9 cellular contexts compared by ENCODE assay signal in the genomic region with DNA sequence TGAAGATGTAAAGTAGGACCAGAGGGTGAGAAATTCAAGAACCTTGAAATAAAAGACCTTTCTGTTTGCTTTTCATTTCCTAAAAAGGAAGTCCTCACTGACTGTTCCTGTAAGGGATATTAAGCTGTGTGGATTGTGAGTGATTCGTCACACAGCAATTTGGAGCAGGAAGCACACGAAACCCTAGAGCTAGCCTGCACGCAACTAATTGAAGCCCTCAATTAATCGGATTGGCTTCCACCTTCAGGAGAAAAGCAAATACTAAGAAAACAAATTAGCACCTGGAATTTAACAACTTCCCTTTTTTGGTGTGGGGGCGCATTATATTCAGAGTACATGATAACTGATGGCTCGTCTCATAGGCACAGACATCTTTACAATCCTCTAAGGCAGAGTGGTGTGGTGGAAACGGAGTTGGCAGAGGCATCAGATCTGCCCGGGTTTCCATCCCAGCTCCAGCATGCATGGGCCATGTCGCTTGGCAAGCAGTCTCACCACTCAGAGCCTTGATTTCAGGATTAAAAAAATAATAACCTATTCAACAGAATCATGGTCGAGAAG.
DNase-seq lines count a peak whose midpoint lies in the region; ATAC-seq, FAIRE-seq and TF ChIP-seq lines count a peak whose summit lies in the region.
"Had no signal": no experiment of that assay in that cellular context is flagged by ENCODE, and none has a peak within 500 bp of the region (broad histone marks: within the 10 kb centered on the region; RNA-seq: fewer than 3 reads in every experiment).

No MANE protein-coding gene starts in this region.

- no peaks in the 10 kb centered on the region for H3K27me3 Mint-ChIP-seq in osteocyte (ENCODE audit: unreplicated experiment)

- H3K4me1 ChIP-seq in H1 (replicated peaks in 1 of 4; ENCODE audit: control insufficient read depth in 3 of 4, insufficient read depth in 4 of 4, low read length in 3 of 4): peaks cover 0 to 11% (median 4%) of the 10 kb centered on the region in 4 experiments; a peak in 3 of 7 replicates
- H3K4me1 ChIP-seq in HAP-1: no peaks in the 10 kb centered on the region

- in situ Hi-C loops in HAP-1 (cut with MboI; ENCODE audit: low sequenced_read_pairs): loop anchor here (25.0 kb wide), 1 partner anchor 640 kb away; no protein-coding TSS in a partner anchor

- WGBS in H1 (ENCODE audit: extremely low coverage in 1 of 2, insufficient coverage in 1 of 2, insufficient read length in 1 of 2, insufficient replicate concordance in 2 of 2, low coverage in 1 of 2, low lambda C conversion rate in 2 of 2, missing lambda C conversion rate in 1 of 2), 2 experiments: 73% methylated on average over 10 of the region's 10 CpGs; no CpG with 5 or more reads in 1 of the 2 experiments

- CTCF ChIA-PET in H1 (lab: Charles Lee; ENCODE audit: partially characterized antibody): interaction anchor here (0.5 to 9.0 kb wide), 48 partner anchors 9 to 789 kb away, joined by 3 to 366 read pairs (median 4); no protein-coding TSS in a partner anchor

- H3K4me3 ChIP-seq in H1 (ENCODE audit: extremely low read depth in 1 of 4, insufficient read depth in 2 of 4, low read depth in 3 of 4, low read length in 4 of 4): no peak overlapping the region; a peak in 1 of 8 replicates
- no peak overlapping the region for H3K4me3 ChIP-seq in HAP-1

- TF ChIP-seq CTCF in H1 (IDR thresholded peaks at IDR 0.05; ENCODE audit: control extremely low read depth in 1 of 3, insufficient read depth in 1 of 3, low read depth in 1 of 3, low read length in 3 of 3) (no peak), osteocyte (IDR thresholded peaks at IDR 0.05) (no peak)

- H3K9ac ChIP-seq in H1 (replicated peaks in 1 of 4; ENCODE audit: extremely low read depth in 1 of 4, low read depth in 3 of 4, low read length in 3 of 4): no peak overlapping the region

- H3K36me3 Mint-ChIP-seq in osteocyte (ENCODE audit: unreplicated experiment): no peaks in the 10 kb centered on the region

- H2BK5ac ChIP-seq in H1 (ENCODE audit: low read depth, low read length): no peak overlapping the region

- H3K4me1 Mint-ChIP-seq in osteocyte (ENCODE audit: unreplicated experiment): peaks cover 59% of the 10 kb centered on the region

- H3K36me3 ChIP-seq in H1 (ENCODE audit: control insufficient read depth in 2 of 4, insufficient read depth in 4 of 4, low read length in 3 of 4) (no peaks in the 10 kb centered on the region), HAP-1 (replicated peaks) (no peaks in the 10 kb centered on the region)

- H4K20me1 ChIP-seq in H1 (replicated peaks in 1 of 2; ENCODE audit: control insufficient read depth in 1 of 2, insufficient read depth in 2 of 2, low read length in 2 of 2): no peaks in the 10 kb centered on the region

- no peak for FAIRE-seq in H1 (lab: Jason Lieb, UNC)

- H3K9me3 Mint-ChIP-seq in osteocyte (ENCODE audit: unreplicated experiment): no peaks in the 10 kb centered on the region

- DNase-seq in GM03348 (ENCODE audit: low spot score) (peak; percentile 83), NCI-H146 treated with DMSO at 0.1 percent for 48 hours (lab: John Stamatoyannopoulos, UW; ENCODE audit: unreplicated experiment) (peak; percentile 20), H1 (ENCODE audit: low read depth in 1 of 2, low spot score in 2 of 2) (peak in 1 of 2 experiments; percentile 33), osteocyte (ENCODE audit: extremely low spot score, unreplicated experiment) (no peak), superior temporal gyrus (ENCODE audit: extremely low spot score) (no peak), HAP-1 (ENCODE audit: low spot score in 2 of 2) (no peak)
- DNase-seq: NCI-H345 had no signal

- TF ChIP-seq RAD21 in H1 (IDR thresholded peaks at IDR 0.05 in 1 of 2, conservative IDR thresholded peaks at IDR 0.05 in 1 of 2; ENCODE audit: low read depth in 2 of 2, low read length in 2 of 2): no peak

- H3K23me2 ChIP-seq in H1 (ENCODE audit: low read depth, low read length): no peaks in the 10 kb centered on the region

- no peak overlapping the region for H2BK15ac ChIP-seq in H1 (ENCODE audit: low read length)

- no peak overlapping the region for H2BK120ac ChIP-seq in H1 (replicated peaks; ENCODE audit: low read depth, low read length)

- no peak overlapping the region for H2BK12ac ChIP-seq in H1 (ENCODE audit: low read depth, low read length)

- no peak overlapping the region for H3K4ac ChIP-seq in H1 (replicated peaks; ENCODE audit: insufficient read length, low read depth, low read length)

- TF ChIP-seq POLR2A in H1 (IDR thresholded peaks at IDR 0.05; ENCODE audit: control extremely low read depth in 1 of 2, low read depth in 2 of 2, low read length in 2 of 2): no peak

- peak overlapping the region; percentile 80 for H3K27ac Mint-ChIP-seq in osteocyte (ENCODE audit: unreplicated experiment)

- H3K79me2 ChIP-seq in H1 (ENCODE audit: control insufficient read depth in 1 of 2, insufficient read depth in 2 of 2, low read length in 2 of 2): no peaks in the 10 kb centered on the region

- ATAC-seq in GM18520 (IDR thresholded peaks at IDR 0.05; ENCODE audit: unreplicated experiment): no peak
- ATAC-seq in HG03439 (IDR thresholded peaks at IDR 0.05; ENCODE audit: unreplicated experiment): no peak

- H3K14ac ChIP-seq in H1 (ENCODE audit: insufficient read length): no peak overlapping the region

- no peaks in the 10 kb centered on the region for H3K79me1 ChIP-seq in H1 (ENCODE audit: low read depth, low read length)

- peaks cover 0 to 4% (median 0%) of the 10 kb centered on the region in 4 experiments; a peak in 3 of 7 replicates for H3K27me3 ChIP-seq in H1 (replicated peaks in 1 of 4; ENCODE audit: control insufficient read depth in 3 of 4, extremely low read depth in 1 of 4, insufficient read depth in 3 of 4, low read length in 3 of 4)
- no peaks in the 10 kb centered on the region for H3K27me3 ChIP-seq in HAP-1 (ENCODE audit: low read depth)

- no peak overlapping the region for H2AK5ac ChIP-seq in H1 (ENCODE audit: low read depth, low read length)

- no peak overlapping the region for H4K5ac ChIP-seq in H1 (ENCODE audit: insufficient read length, low read depth, low read length)

- H3K27ac ChIP-seq in H1 (ENCODE audit: low read depth, low read length): no peak overlapping the region

- no peak overlapping the region for H3K56ac ChIP-seq in H1 (replicated peaks; ENCODE audit: insufficient read length, low read depth, low read length)

- H2BK20ac ChIP-seq in H1 (ENCODE audit: low read length): no peak overlapping the region

- H3K9me3 ChIP-seq in H1 (ENCODE audit: insufficient read depth in 2 of 2, low read depth in 1 of 2, low read length in 1 of 2) (no peaks in the 10 kb centered on the region), HAP-1 (no peaks in the 10 kb centered on the region)

- H3K4me2 ChIP-seq in H1 (ENCODE audit: insufficient read depth in 1 of 2, low read depth in 2 of 2, low read length in 2 of 2): no peak overlapping the region

- peak overlapping the region; percentile 9; the same call in 1 of the 2 replicates for H2AFZ ChIP-seq in H1 (ENCODE audit: low read length)

- H3K4me3 Mint-ChIP-seq in osteocyte (ENCODE audit: unreplicated experiment): no peak overlapping the region

- H3K18ac ChIP-seq in H1 (ENCODE audit: extremely low read depth, low read length): no peak overlapping the region

- H4K8ac ChIP-seq in H1 (ENCODE audit: extremely low read depth, insufficient read depth, low read length): no peak overlapping the region

- H4K91ac ChIP-seq in H1 (replicated peaks; ENCODE audit: insufficient read length, low read length): no peak overlapping the region

- TF ChIP-seq EP300 in H1 (IDR thresholded peaks at IDR 0.05; ENCODE audit: borderline replicate concordance in 1 of 2, low read depth in 2 of 2, low read length in 2 of 2): no peak

- no peak overlapping the region for H3K23ac ChIP-seq in H1 (ENCODE audit: insufficient read length)

- POLR2A ChIA-PET in H1 (lab: Charles Lee; ENCODE audit: partially characterized antibody): interaction anchor here (0.7 to 1.0 kb wide), 3 partner anchors 9 to 181 kb away, joined by 3 to 7 read pairs (median 4); no protein-coding TSS in a partner anchor

TF ChIP-seq in H1, 55 proteins besides CTCF, POLR2A, EP300 and RAD21:
- no peak for TF ChIP-seq FOSL1 (IDR thresholded peaks at IDR 0.05; ENCODE audit: insufficient read depth, low read depth, low read length)
- TF ChIP-seq MAX (IDR thresholded peaks at IDR 0.05): no peak
- TF ChIP-seq, protein P1, sequence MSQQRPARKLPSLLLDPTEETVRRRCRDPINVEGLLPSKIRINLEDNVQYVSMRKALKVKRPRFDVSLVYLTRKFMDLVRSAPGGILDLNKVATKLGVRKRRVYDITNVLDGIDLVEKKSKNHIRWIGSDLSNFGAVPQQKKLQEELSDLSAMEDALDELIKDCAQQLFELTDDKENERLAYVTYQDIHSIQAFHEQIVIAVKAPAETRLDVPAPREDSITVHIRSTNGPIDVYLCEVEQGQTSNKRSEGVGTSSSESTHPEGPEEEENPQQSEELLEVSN (IDR thresholded peaks at IDR 0.05): no peak
- peak; percentile 70 for TF ChIP-seq SRF (IDR thresholded peaks at IDR 0.05; ENCODE audit: low read depth, low read length)
- no peak for TF ChIP-seq JUND (IDR thresholded peaks at IDR 0.05; ENCODE audit: low read length)
- TF ChIP-seq BRCA1 (IDR thresholded peaks at IDR 0.05; ENCODE audit: low read depth, low read length): no peak
- TF ChIP-seq SIRT6 (IDR thresholded peaks at IDR 0.05; ENCODE audit: low read length): no peak
- no peak for TF ChIP-seq CHD2 (IDR thresholded peaks at IDR 0.05; ENCODE audit: low read length)
TF ChIP-seq in H1: peak in this region for 1.

Comparison
In these comparisons a context has a peak if more than half of its experiments do, and no peak if none do; other contexts are left out.
1. DNase-seq: peak in GM03348 (single experiment) and NCI-H146 treated with DMSO at 0.1 percent for 48 hours (single experiment); none in osteocyte (single experiment), superior temporal gyrus (single experiment) and HAP-1 (0 of 2).